Comparison of ENCODE assay signal across 8 cellular contexts in genomic region chr4:77156912-77157858, GRCh38. TPM values are rescaled to one million over a fixed set of nuclear protein-coding genes. Genes with fewer than 3 reads are reported as not detected.
DNase-seq lines count a peak whose midpoint lies in the region; ATAC-seq lines count a peak whose summit lies in the region.

CCNG2 (plus strand) TSS chr4:77157207; CDS start chr4:77158533, 1,326 bp downstream.

- DNase-seq in DMS 273 (lab: John Stamatoyannopoulos, UW; ENCODE audit: unreplicated experiment): peak; percentile 97
- no peak for DNase-seq in DMS 273 treated with DMSO at 0.1 percent for 48 hours (lab: John Stamatoyannopoulos, UW)
- peak; percentile 93 for DNase-seq in NCI-H2227 treated with DMSO at 0.1 percent for 48 hours (lab: John Stamatoyannopoulos, UW)
- peak; percentile 87 for DNase-seq in activated CD4-positive, alpha-beta T cell treated with anti-CD3 and anti-CD28 coated beads for 36 hours
- DNase-seq in left lobe of liver (ENCODE audit: low spot score): no peak
- peak; percentile 71 for DNase-seq in stimulated activated CD4-positive, alpha-beta T cell treated with anti-CD3 and anti-CD28 coated beads, Interleukin-2, amount 100 ng/mL, for 4 hours (ENCODE audit: low read depth)

- peak within 1 kb of the TSS; percentile 92 for H3K27ac ChIP-seq in cingulate gyrus (ENCODE audit: low read depth, low read length)

- peaks cover 31% of the 10 kb centered on the region for H3K4me1 Mint-ChIP-seq in activated CD4-positive, alpha-beta T cell treated with anti-CD3 and anti-CD28 coated beads for 36 hours

- ATAC-seq in HG03066 (IDR thresholded peaks at IDR 0.05; ENCODE audit: low read depth, unreplicated experiment): peak; percentile 24
- ATAC-seq in activated CD4-positive, alpha-beta T cell treated with anti-CD3 and anti-CD28 coated beads for 36 hours: peak; percentile 22
- peak; percentile 60 for ATAC-seq in left lobe of liver

- H3K27me3 Mint-ChIP-seq in activated CD4-positive, alpha-beta T cell treated with anti-CD3 and anti-CD28 coated beads for 36 hours: no peaks in the 10 kb centered on the region

- POLR2A ChIA-PET in activated CD4-positive, alpha-beta T cell treated with anti-CD3 and anti-CD28 coated beads for 36 hours (lab: Charles Lee): no interaction called here

- peak within 1 kb of the TSS; percentile 97 for H3K4me3 Mint-ChIP-seq in activated CD4-positive, alpha-beta T cell treated with anti-CD3 and anti-CD28 coated beads for 36 hours

- no peaks in the 10 kb centered on the region for H3K9me3 Mint-ChIP-seq in activated CD4-positive, alpha-beta T cell treated with anti-CD3 and anti-CD28 coated beads for 36 hours (ENCODE audit: low read depth)

- CTCF ChIA-PET in activated CD4-positive, alpha-beta T cell treated with anti-CD3 and anti-CD28 coated beads for 36 hours (lab: Charles Lee): interaction anchor here (0.6 to 1.8 kb wide), 3 partner anchors 80 to 112 kb away, joined by 3 to 6 read pairs (median 3); partner anchors contain the start of gene CCNI

- H3K36me3 Mint-ChIP-seq in activated CD4-positive, alpha-beta T cell treated with anti-CD3 and anti-CD28 coated beads for 36 hours (ENCODE audit: low read depth): peaks cover 10% of the 10 kb centered on the region

- intact Hi-C loops in activated CD4-positive, alpha-beta T cell treated with anti-CD3 and anti-CD28 coated beads for 36 hours (cut with DNase I, micrococcal nuclease): loop anchor here (1.0 to 10.0 kb wide), 10 partner anchors 36 to 1642 kb away; partner anchors contain the start of genes G3BP2 (in 1 of the 2), NAAA (in 1 of the 2), RCHY1 (in 1 of the 2) and SCARB2 (in 1 of the 2)

- H3K27ac Mint-ChIP-seq in activated CD4-positive, alpha-beta T cell treated with anti-CD3 and anti-CD28 coated beads for 36 hours: peak within 1 kb of the TSS; percentile 97

RNA-seq across cellular contexts. Expression of gene CCNG2, which starts in this region (rescaled TPM):
- total RNA-seq in activated CD4-positive, alpha-beta T cell treated with anti-CD3 and anti-CD28 coated beads for 36 hours: 10 to 100 TPM; 25.7 to 28.6 TPM
- 5.3 TPM for total RNA-seq in left lobe of liver

Comparison
In these comparisons a context has a peak if more than half of its experiments do, and no peak if none do; other contexts are left out.
1. DNase-seq: peak in DMS 273 (single experiment), NCI-H2227 treated with DMSO at 0.1 percent for 48 hours (single experiment), activated CD4-positive, alpha-beta T cell treated with anti-CD3 and anti-CD28 coated beads for 36 hours (single experiment) and stimulated activated CD4-positive, alpha-beta T cell treated with anti-CD3 and anti-CD28 coated beads, Interleukin-2, amount 100 ng/mL, for 4 hours (single experiment); none in DMS 273 treated with DMSO at 0.1 percent for 48 hours (single experiment) and left lobe of liver (single experiment).
2. Peak in every context shown above with its lines, with median percentiles within 50 percentile points of each other: ATAC-seq.